ENCODE assay signal across 22 cellular contexts in genomic region chr11:33068611-33069340, GRCh38.
"Had no signal": no experiment of that assay in that cellular context is flagged by ENCODE, and none has a peak within 500 bp of the region (broad histone marks: within the 10 kb centered on the region; RNA-seq: fewer than 3 reads in every experiment).

No MANE protein-coding gene starts in this region.

- H3K27me3 Mint-ChIP-seq: naive thymus-derived CD8-positive, alpha-beta T cell; progenitor cell of endocrine pancreas had no signal

- H3K27ac ChIP-seq: dorsolateral prefrontal cortex, esophagus muscularis mucosa, gastrocnemius medialis, heart right ventricle, pancreas, stomach, thoracic aorta, transverse colon had no signal

- H3K4me3 ChIP-seq: dorsolateral prefrontal cortex, esophagus muscularis mucosa, gastrocnemius medialis, heart right ventricle, mucosa of descending colon, pancreas, stomach, thoracic aorta, transverse colon had no signal

- H3K27ac Mint-ChIP-seq: naive thymus-derived CD8-positive, alpha-beta T cell; progenitor cell of endocrine pancreas had no signal

- DNase-seq: cortex of kidney; dorsolateral prefrontal cortex; effector CD8-positive, alpha-beta T cell; gastrocnemius medialis; heart right ventricle; kidney glomerular epithelial cell; mucosa of descending colon; naive thymus-derived CD8-positive, alpha-beta T cell; nucleus accumbens; pancreas; right cardiac atrium; small intestine; stimulated activated CD4-positive, alpha-beta T cell treated with anti-CD3 and anti-CD28 coated beads, Interleukin-12 subunit alpha, Interleukin-12 subunit beta, amount 100 ng/mL, for 4 hours; stimulated activated naive CD4-positive, alpha-beta T cell; stomach; substantia nigra; transverse colon had no signal

- ATAC-seq: gastrocnemius medialis; heart right ventricle; mucosa of descending colon; naive thymus-derived CD8-positive, alpha-beta T cell; pancreas; right cardiac atrium had no signal

- H3K9me3 Mint-ChIP-seq: naive thymus-derived CD8-positive, alpha-beta T cell; neural crest cell had no signal

- H3K4me1 ChIP-seq: pancreas had no signal

- H3K9me3 ChIP-seq: esophagus muscularis mucosa, gastrocnemius medialis, heart right ventricle, mucosa of descending colon, pancreas, stomach, thoracic aorta, transverse colon had no signal

- H3K27me3 ChIP-seq: dorsolateral prefrontal cortex, esophagus muscularis mucosa, gastrocnemius medialis, heart right ventricle, pancreas, stomach, transverse colon had no signal

- FAIRE-seq: islet of Langerhans, small intestine had no signal

- H3K4me3 Mint-ChIP-seq: naive thymus-derived CD8-positive, alpha-beta T cell; neural crest cell had no signal
